In the genomic region with DNA sequence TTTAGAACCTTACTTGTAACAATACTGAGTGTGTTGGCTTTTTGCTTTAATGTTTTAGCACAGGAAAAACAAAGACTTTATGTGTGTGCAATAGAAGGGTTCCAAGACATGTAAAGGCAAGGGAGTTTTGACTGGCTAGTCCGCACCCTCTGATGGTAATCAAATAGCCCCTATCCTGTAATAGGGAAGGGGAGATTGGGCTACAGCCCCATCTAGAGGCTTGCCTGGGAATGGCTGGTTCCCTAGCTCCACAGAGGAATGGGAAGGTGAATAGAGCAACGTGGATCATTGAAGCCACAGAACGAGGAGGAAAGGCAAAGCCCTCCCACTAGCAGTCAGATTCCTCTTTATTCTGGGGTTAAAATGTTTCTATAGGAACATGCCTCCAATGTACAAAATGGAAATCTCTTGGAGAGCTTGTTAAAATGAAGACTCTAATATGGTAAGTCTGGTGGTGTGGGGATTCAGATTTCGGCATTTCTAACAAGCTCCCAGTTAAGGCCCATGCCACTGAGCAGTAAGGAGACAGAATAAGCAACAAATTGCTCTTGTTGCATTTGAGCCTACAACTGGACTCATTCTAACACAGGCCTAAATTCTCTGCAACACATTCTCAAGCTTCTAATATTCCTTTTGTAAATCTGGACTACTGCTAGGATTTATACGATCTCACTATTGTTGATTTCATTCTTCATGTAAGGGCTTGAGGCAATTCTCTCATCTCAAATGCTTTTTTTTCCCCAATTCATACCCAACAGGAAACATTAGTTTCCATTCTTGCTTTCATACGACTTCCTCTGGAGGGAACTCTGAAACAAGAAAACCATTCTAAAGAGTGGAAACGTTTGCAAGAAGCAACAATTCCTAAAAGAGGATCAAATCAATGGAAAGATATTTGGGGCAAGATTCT, we compare ENCODE assay signal across 8 cellular contexts.
DNase-seq lines count a peak whose midpoint lies in the region; ATAC-seq and TF ChIP-seq lines count a peak whose summit lies in the region.

No MANE protein-coding gene starts in this region.

- TF ChIP-seq CTCF in AG09319 (IDR thresholded peaks at IDR 0.05; ENCODE audit: low read depth, low read length) (peak; percentile 98), GM12875 (IDR thresholded peaks at IDR 0.05; ENCODE audit: borderline replicate concordance, insufficient read depth, low read depth, low read length) (peak; percentile 72), astrocyte of the cerebellum (IDR thresholded peaks at IDR 0.05; ENCODE audit: low read depth, low read length, missing control alignments) (peak; percentile 95)

- DNase-seq in AG09319 (ENCODE audit: extremely low read depth, low read depth) (no peak), NCI-H748 (lab: John Stamatoyannopoulos, UW; ENCODE audit: unreplicated experiment) (peak; percentile 56), astrocyte of the cerebellum (ENCODE audit: low read depth) (peak; percentile 36), iPS-NIHi7 (ENCODE audit: extremely low spot score) (peak; percentile 89)
- peak; percentile 37 for DNase-seq in stimulated activated CD4-positive, alpha-beta T cell treated with anti-CD3 and anti-CD28 coated beads, Interleukin-4, amount 100 ng/mL, for 1 hour

- in situ Hi-C loops in astrocyte of the cerebellum (cut with HindIII; ENCODE audit: low sequenced_read_pairs): no loop called here

- ATAC-seq in HG03432 (IDR thresholded peaks at IDR 0.05; ENCODE audit: unreplicated experiment) (no peak), GM21717 (IDR thresholded peaks at IDR 0.05; ENCODE audit: unreplicated experiment) (no peak)

- H3K4me3 ChIP-seq in GM12875 (ENCODE audit: low read depth, low read length) (no peak overlapping the region), astrocyte of the cerebellum (ENCODE audit: low read depth, low read length) (no peak overlapping the region)
